Comparison of ENCODE assay signal across 1 cellular context in genomic region chr7:88480266-88480665, GRCh38.
TF ChIP-seq lines count a peak whose summit lies in the region.

No MANE protein-coding gene starts in this region.

TF ChIP-seq in H1, 55 proteins besides CTCF, POLR2A, EP300 and RAD21:
- no peak for TF ChIP-seq SUZ12 (IDR thresholded peaks at IDR 0.05; ENCODE audit: low read length)
- no peak for TF ChIP-seq USF2 (IDR thresholded peaks at IDR 0.05; ENCODE audit: low read length)
- no peak for TF ChIP-seq TBP (IDR thresholded peaks at IDR 0.05; ENCODE audit: low read depth, low read length)
- no peak for TF ChIP-seq TAF1 (IDR thresholded peaks at IDR 0.05; ENCODE audit: low read depth, low read length)
- no peak for TF ChIP-seq ZNF274 (IDR thresholded peaks at IDR 0.05; ENCODE audit: borderline replicate concordance, extremely low read depth, low read length)
